In genomic region chr5:112374356-112374755, GRCh38 we compare ENCODE assay signal across 23 cellular contexts. TPM values are rescaled to one million over a fixed set of nuclear protein-coding genes. Genes with fewer than 3 reads are reported as not detected.
DNase-seq lines count a peak whose midpoint lies in the region; ATAC-seq and TF ChIP-seq lines count a peak whose summit lies in the region.
"Had no signal": no experiment of that assay in that cellular context is flagged by ENCODE, and none has a peak within 500 bp of the region (broad histone marks: within the 10 kb centered on the region; RNA-seq: fewer than 3 reads in every experiment).

No MANE protein-coding gene starts in this region.

- H3K27ac ChIP-seq in right cardiac atrium (ENCODE audit: low read length) (no peak overlapping the region), parathyroid adenoma (peak overlapping the region; percentile 0)
- H3K27ac ChIP-seq: 22Rv1; BLaER1 treated with 17β-estradiol and CSF1 and Interleukin-3, amounts not matched to agents 10 nM and 100 nM had no signal

- peaks cover 12% of the 10 kb centered on the region for H3K4me1 ChIP-seq in right cardiac atrium (ENCODE audit: control insufficient read depth, insufficient read depth, low read length)
- H3K4me1 ChIP-seq in parathyroid adenoma: peaks cover 4% of the 10 kb centered on the region
- H3K4me1 ChIP-seq: BE2C; BLaER1 treated with 17β-estradiol and CSF1 and Interleukin-3, amounts not matched to agents 10 nM and 100 nM had no signal

- peaks cover 31% of the 10 kb centered on the region for H3K4me1 Mint-ChIP-seq in mesothelial cell of epicardium
- H3K4me1 Mint-ChIP-seq: CD14-positive monocyte; CD8-positive, alpha-beta memory T cell had no signal

- no peak overlapping the region for H3K4me2 ChIP-seq in parathyroid adenoma (ENCODE audit: low read length)
- H3K4me2 ChIP-seq: BLaER1 treated with 17β-estradiol and CSF1 and Interleukin-3, amounts not matched to agents 10 nM and 100 nM; GM23338 had no signal

- no peaks in the 10 kb centered on the region for H3K36me3 Mint-ChIP-seq in mesothelial cell of epicardium
- H3K36me3 Mint-ChIP-seq: CD14-positive monocyte; CD8-positive, alpha-beta memory T cell had no signal

- H3K27me3 ChIP-seq in right cardiac atrium (ENCODE audit: control insufficient read depth, insufficient read depth) (no peaks in the 10 kb centered on the region), parathyroid adenoma (ENCODE audit: control insufficient read depth, insufficient read depth, low read length) (no peaks in the 10 kb centered on the region)
- H3K27me3 ChIP-seq: BLaER1 treated with 17β-estradiol and CSF1 and Interleukin-3, amounts not matched to agents 10 nM and 100 nM had no signal

- WGBS in right cardiac atrium: 86% methylated on average over 5 of the region's 5 CpGs

- peak; percentile 35 for ATAC-seq in Right ventricle myocardium superior (ENCODE audit: poor library complexity)
- no peak for ATAC-seq in right cardiac atrium
- ATAC-seq in HG02642 (IDR thresholded peaks at IDR 0.05; ENCODE audit: poor library complexity, unreplicated experiment): no peak
- ATAC-seq: GM23338, HCT116 had no signal

- H3K27me3 Mint-ChIP-seq in mesothelial cell of epicardium (ENCODE audit: low read depth): no peaks in the 10 kb centered on the region

- no peak for TF ChIP-seq CTCF in mesothelial cell of epicardium (IDR thresholded peaks at IDR 0.05; ENCODE audit: unreplicated experiment)
- no peak for TF ChIP-seq CTCF in parathyroid adenoma (IDR thresholded peaks at IDR 0.05)

- no peak overlapping the region for H3K9ac ChIP-seq in parathyroid adenoma
- H3K9ac ChIP-seq: BLaER1 treated with 17β-estradiol and CSF1 and Interleukin-3, amounts not matched to agents 10 nM and 100 nM had no signal

- H3K4me3 Mint-ChIP-seq in mesothelial cell of epicardium: no peak overlapping the region
- H3K4me3 Mint-ChIP-seq: CD14-positive monocyte; CD4-positive, alpha-beta T cell; CD8-positive, alpha-beta memory T cell; GM23338; H9 had no signal

- no peak for DNase-seq in Right ventricle myocardium superior
- no peak for DNase-seq in right cardiac atrium
- DNase-seq in mesothelial cell of epicardium (ENCODE audit: low spot score in 2 of 2, unreplicated experiment in 2 of 2): no peak
- no peak for DNase-seq in anterior cingulate cortex (lab: John Stamatoyannopoulos, UW)
- no peak for DNase-seq in NCI-H1048 (lab: John Stamatoyannopoulos, UW)
- DNase-seq in SHP77 (lab: John Stamatoyannopoulos, UW): no peak
- DNase-seq: AML-193; BE2C; CD4-positive, alpha-beta T cell; CD8-positive, alpha-beta memory T cell; DMS 273 treated with DMSO at 0.1 percent for 48 hours; DMS79; GF-D8; H9 had no signal

- H2AFZ ChIP-seq in parathyroid adenoma: no peak overlapping the region
- H2AFZ ChIP-seq: GM23338 had no signal

- intact Hi-C loops in Right ventricle myocardium superior (cut with DNase I): no loop called here
- intact Hi-C loops in right cardiac atrium (cut with DNase I): no loop called here

- H3K4me3 ChIP-seq in right cardiac atrium (ENCODE audit: low read length) (no peak overlapping the region), parathyroid adenoma (ENCODE audit: low read depth, low read length) (no peak overlapping the region)
- H3K4me3 ChIP-seq: BLaER1 treated with 17β-estradiol and CSF1 and Interleukin-3, amounts not matched to agents 10 nM and 100 nM; GM23338 had no signal

- H3K27ac Mint-ChIP-seq in mesothelial cell of epicardium: peak overlapping the region; percentile 51
- H3K27ac Mint-ChIP-seq: CD4-positive, alpha-beta T cell; CD8-positive, alpha-beta memory T cell; GM23338; H9 had no signal

- no peaks in the 10 kb centered on the region for H3K9me3 ChIP-seq in right cardiac atrium (ENCODE audit: control insufficient read depth, low read length)
- no peaks in the 10 kb centered on the region for H3K9me3 ChIP-seq in parathyroid adenoma (ENCODE audit: control insufficient read depth, low read length)
- H3K9me3 ChIP-seq: BE2C; BLaER1 treated with 17β-estradiol and CSF1 and Interleukin-3, amounts not matched to agents 10 nM and 100 nM had no signal

- H3K9me3 Mint-ChIP-seq in mesothelial cell of epicardium: no peaks in the 10 kb centered on the region
- H3K9me3 Mint-ChIP-seq: CD4-positive, alpha-beta T cell; GM23338; H9 had no signal

- no peaks in the 10 kb centered on the region for H3K36me3 ChIP-seq in parathyroid adenoma (ENCODE audit: control insufficient read depth, insufficient read depth, low read length)
- H3K36me3 ChIP-seq: BE2C; BLaER1 treated with 17β-estradiol and CSF1 and Interleukin-3, amounts not matched to agents 10 nM and 100 nM had no signal

- peaks cover 60% of the 10 kb centered on the region for H3K79me2 ChIP-seq in parathyroid adenoma

RNA-seq across cellular contexts. Expression of gene EPB41L4A, which starts 44.7 kb away (rescaled TPM):
- 20.5 TPM for total RNA-seq in Right ventricle myocardium superior
- 10 to 100 TPM; 24.9 to 43.7 (median 27.3) TPM for total RNA-seq in right cardiac atrium
- polyA plus RNA-seq in right cardiac atrium: 9.2 TPM
- total RNA-seq in mesothelial cell of epicardium: 38.6 to 42.3 TPM (median 39.3 TPM) in 3 replicates
- total RNA-seq: G401 had no signal
- polyA plus RNA-seq: AG04450 had no signal
